ENCODE assay signal across 1 cellular context in genomic region chr17:72446525-72447250, GRCh38.
TF ChIP-seq lines count a peak whose summit lies in the region.

No MANE protein-coding gene starts in this region.

TF ChIP-seq in IMR-90, 13 proteins besides CTCF, POLR2A, EP300 and RAD21 (continued from another document):
- no peak for TF ChIP-seq CHD1 (IDR thresholded peaks at IDR 0.05; ENCODE audit: low read depth, low read length)
- TF ChIP-seq MXI1 (IDR thresholded peaks at IDR 0.05; ENCODE audit: borderline replicate concordance, low read depth, low read length) = no peak
